Comparison of ENCODE assay signal across 19 cellular contexts in genomic region chr4:37423310-37423709, GRCh38.
DNase-seq lines count a peak whose midpoint lies in the region; ATAC-seq, FAIRE-seq and TF ChIP-seq lines count a peak whose summit lies in the region.
"Had no signal": no experiment of that assay in that cellular context is flagged by ENCODE, and none has a peak within 500 bp of the region (broad histone marks: within the 10 kb centered on the region; RNA-seq: fewer than 3 reads in every experiment).

No MANE protein-coding gene starts in this region.

- peak overlapping the region; percentile 54 to 79 (median 70) for H3K27ac ChIP-seq in body of pancreas
- H3K27ac ChIP-seq in HepG2 (ENCODE audit: extremely low read length, insufficient read depth, low read length) = no peak overlapping the region
- H3K27ac ChIP-seq in right lobe of liver = peak overlapping the region in 1 of 3 donors; percentile 84
- H3K27ac ChIP-seq: 22Rv1; A549; BLaER1 treated with 17β-estradiol and CSF1 and Interleukin-3, amounts not matched to agents 10 nM and 100 nM; C4-2B had no signal

- H3K4me1 ChIP-seq in body of pancreas (peaks cover 86% of the 10 kb centered on the region), HepG2 (ENCODE audit: insufficient read depth, low read length) (peaks cover 44% of the 10 kb centered on the region), right lobe of liver (peaks cover 0 to 58% (median 26%) of the 10 kb centered on the region in 4 donors)
- H3K4me1 ChIP-seq: A549; BLaER1 treated with 17β-estradiol and CSF1 and Interleukin-3, amounts not matched to agents 10 nM and 100 nM had no signal

- POLR2A ChIA-PET in HepG2 (lab: Yijun Ruan, JAX) = no interaction called here

- BruUV-seq in HepG2 (replicated peaks; lab: Mats Ljungman, UMichigan) = no TSS peak

- no peaks in the 10 kb centered on the region for H4K20me1 ChIP-seq in HepG2 (ENCODE audit: insufficient read depth, low read length)
- H4K20me1 ChIP-seq: BLaER1 treated with 17β-estradiol and CSF1 and Interleukin-3, amounts not matched to agents 10 nM and 100 nM had no signal

- no peak for ATAC-seq in body of pancreas
- ATAC-seq in HepG2 = no peak
- peak; percentile 8 to 67 (median 23) for ATAC-seq in right lobe of liver
- ATAC-seq in left cardiac atrium = no peak
- ATAC-seq: A549; CD8-positive, alpha-beta T cell had no signal

- no peak for TF ChIP-seq POLR2A in body of pancreas (IDR thresholded peaks at IDR 0.05)
- no peak for TF ChIP-seq POLR2A in HepG2 (IDR thresholded peaks at IDR 0.05; ENCODE audit: insufficient read depth in 1 of 2, low read depth in 2 of 2, low read length in 2 of 2)
- no peak for TF ChIP-seq POLR2A in right lobe of liver (IDR thresholded peaks at IDR 0.05)

- H3K27me3 ChIP-seq in body of pancreas (no peaks in the 10 kb centered on the region), HepG2 (ENCODE audit: control insufficient read depth in 1 of 2, insufficient read depth in 2 of 2, low read length in 2 of 2) (no peaks in the 10 kb centered on the region; a peak in 1 of 5 replicates), right lobe of liver (no peaks in the 10 kb centered on the region)
- H3K27me3 ChIP-seq: BLaER1 treated with 17β-estradiol and CSF1 and Interleukin-3, amounts not matched to agents 10 nM and 100 nM had no signal

- intact Hi-C loops in body of pancreas (cut with DNase I) = no loop called here
- intact Hi-C loops in HepG2 (cut with micrococcal nuclease; ENCODE audit: unreplicated experiment) = no loop called here
- intact Hi-C loops in right lobe of liver (cut with DNase I) = no loop called here
- intact Hi-C loops in left cardiac atrium (cut with DNase I) = no loop called here

- H3K9me3 ChIP-seq in body of pancreas (no peaks in the 10 kb centered on the region), HepG2 (ENCODE audit: low read length) (no peaks in the 10 kb centered on the region), right lobe of liver (no peaks in the 10 kb centered on the region)
- H3K9me3 ChIP-seq: A549, Caco-2 had no signal

- CTCF ChIA-PET in HepG2 (lab: Yijun Ruan, JAX; ENCODE audit: low intra/inter-chr PET ratio, low total read pairs) = no interaction called here

- 28 to 33% methylated on average over 5 of the region's 5 CpGs for WGBS in body of pancreas, 2 donors
- WGBS in HepG2 (ENCODE audit: low lambda C conversion rate) = 29% methylated on average over 5 of the region's 5 CpGs
- 29% methylated on average over 4 of the region's 5 CpGs for WGBS in right lobe of liver (ENCODE audit: insufficient coverage, low coverage, low lambda C conversion rate, missing lambda C conversion rate)

- in situ Hi-C loops in HepG2 (cut with HindIII; ENCODE audit: extremely low pct_ligation_motif_present, low pct_unique_long_range_greater_than_20kb) = no loop called here

- TF ChIP-seq EP300 in HepG2 (IDR thresholded peaks at IDR 0.05; ENCODE audit: low read depth in 2 of 2, low read length in 2 of 2) (no peak), HepG2 (CRISPR knock-in tag; IDR thresholded peaks at IDR 0.05; ENCODE audit: borderline replicate concordance) (no peak)

- no peak for FAIRE-seq in HepG2 (lab: Jason Lieb, UNC)
- FAIRE-seq: A549, D721Med, G401.6, GM12891 had no signal

- H3K36me3 ChIP-seq in body of pancreas (replicated peaks in 1 of 2; ENCODE audit: insufficient read depth in 1 of 2, low read depth in 2 of 2) = no peaks in the 10 kb centered on the region
- H3K36me3 ChIP-seq in HepG2 (replicated peaks in 1 of 2; ENCODE audit: control insufficient read depth in 1 of 2, insufficient read depth in 2 of 2, low read length in 2 of 2) = no peaks in the 10 kb centered on the region
- H3K36me3 ChIP-seq in right lobe of liver = no peaks in the 10 kb centered on the region
- H3K36me3 ChIP-seq: BLaER1 treated with 17β-estradiol and CSF1 and Interleukin-3, amounts not matched to agents 10 nM and 100 nM had no signal

- no peak overlapping the region for H2AFZ ChIP-seq in HepG2 (ENCODE audit: low read length)

- H3K4me3 ChIP-seq in body of pancreas (no peak overlapping the region), HepG2 (replicated peaks in 1 of 3; ENCODE audit: insufficient read depth in 1 of 3, low read depth in 2 of 3, low read length in 3 of 3) (no peak overlapping the region), right lobe of liver (no peak overlapping the region)
- H3K4me3 ChIP-seq: A549; BLaER1 treated with 17β-estradiol and CSF1 and Interleukin-3, amounts not matched to agents 10 nM and 100 nM had no signal

- no peak for TF ChIP-seq CTCF in body of pancreas (IDR thresholded peaks at IDR 0.05)
- no peak for TF ChIP-seq CTCF in HepG2 (CRISPR knock-in tag; IDR thresholded peaks at IDR 0.05)
- no peak for TF ChIP-seq CTCF in right lobe of liver (IDR thresholded peaks at IDR 0.05)

- no peak overlapping the region for H3K9ac ChIP-seq in HepG2 (ENCODE audit: insufficient read depth, low read depth, low read length)
- H3K9ac ChIP-seq: BLaER1 treated with 17β-estradiol and CSF1 and Interleukin-3, amounts not matched to agents 10 nM and 100 nM had no signal

- no peaks in the 10 kb centered on the region for H3K79me2 ChIP-seq in HepG2 (ENCODE audit: insufficient read depth, low read length)

- DNase-seq in body of pancreas (no peak), HepG2 (ENCODE audit: low spot score) (no peak), right lobe of liver (peak in 1 of 3 donors; percentile 54), left cardiac atrium (no peak), RKO (ENCODE audit: low spot score) (no peak)
- DNase-seq: AML-193; Caco-2; Calu3; CD4-positive, alpha-beta T cell; CD8-positive, alpha-beta T cell; DMS79 treated with DMSO at 0.1 percent for 48 hours; GF-D8 had no signal

- no peak for TF ChIP-seq RAD21 in HepG2 (CRISPR knock-in tag; IDR thresholded peaks at IDR 0.05)

- H3K4me2 ChIP-seq in HepG2 (ENCODE audit: low read depth, low read length) = no peak overlapping the region
- H3K4me2 ChIP-seq: A549; BLaER1 treated with 17β-estradiol and CSF1 and Interleukin-3, amounts not matched to agents 10 nM and 100 nM had no signal

TF ChIP-seq in HepG2, 621 proteins besides CTCF, POLR2A, EP300 and RAD21:
- TF ChIP-seq ZMYM4 (CRISPR knock-in tag; IDR thresholded peaks at IDR 0.05) = 0 out of 2 replicates have a peak, but pooled peaks have one; percentile 15
- TF ChIP-seq, protein P1, sequence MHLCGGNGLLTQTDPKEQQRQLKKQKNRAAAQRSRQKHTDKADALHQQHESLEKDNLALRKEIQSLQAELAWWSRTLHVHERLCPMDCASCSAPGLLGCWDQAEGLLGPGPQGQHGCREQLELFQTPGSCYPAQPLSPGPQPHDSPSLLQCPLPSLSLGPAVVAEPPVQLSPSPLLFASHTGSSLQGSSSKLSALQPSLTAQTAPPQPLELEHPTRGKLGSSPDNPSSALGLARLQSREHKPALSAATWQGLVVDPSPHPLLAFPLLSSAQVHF (CRISPR knock-in tag; IDR thresholded peaks at IDR 0.05) = no peak
TF ChIP-seq in HepG2: peak in this region for 1.

Comparison
In these comparisons a context has a peak if more than half of its experiments do, and no peak if none do; other contexts are left out.
1. ATAC-seq: peak in right lobe of liver (4 of 4); none in body of pancreas (single experiment), HepG2 (single experiment) and left cardiac atrium (0 of 2).